8 cellular contexts compared by ENCODE assay signal in genomic region chr6:31540640-31541039, GRCh38. TPM values are rescaled to one million over a fixed set of nuclear protein-coding genes. Genes with fewer than 3 reads are reported as not detected.
A peak's percentile ranks its signal among the peaks of the same experiment; 100 is the strongest.
DNase-seq lines count a peak whose midpoint lies in the region; ATAC-seq and TF ChIP-seq lines count a peak whose summit lies in the region.

No MANE protein-coding gene starts in this region.

- H3K27me3 ChIP-seq in kidney epithelial cell (ENCODE audit: control insufficient read depth, insufficient read depth, low read length) = no peaks in the 10 kb centered on the region
- H3K27me3 ChIP-seq in subcutaneous abdominal adipose tissue (ENCODE audit: control insufficient read depth in 5 of 5, insufficient read depth in 4 of 5, low read length in 5 of 5) = peaks cover 0 to 4% (median 0%) of the 10 kb centered on the region in 5 donors

- peak overlapping the region; percentile 86 for H3K27ac Mint-ChIP-seq in T-helper 1 cell treated with Interleukin-12 subunit alpha and Interleukin-12 subunit beta and Interleukin-4 antibody, amounts not matched to agents 30 μg/mL and 1 μg/mL, for 36 hours
- H3K27ac Mint-ChIP-seq in activated naive CD8-positive, alpha-beta T cell treated with anti-CD3 and anti-CD28 coated beads, Interleukin-2, amount 50 U/mL, for 24 hours = peak overlapping the region; percentile 94

- no peaks in the 10 kb centered on the region for H3K9me3 ChIP-seq in subcutaneous abdominal adipose tissue (ENCODE audit: control insufficient read depth in 5 of 5, low read length in 5 of 5)

- no peaks in the 10 kb centered on the region for H3K9me3 Mint-ChIP-seq in T-helper 1 cell treated with Interleukin-12 subunit alpha and Interleukin-12 subunit beta and Interleukin-4 antibody, amounts not matched to agents 30 μg/mL and 1 μg/mL, for 36 hours
- no peaks in the 10 kb centered on the region for H3K9me3 Mint-ChIP-seq in activated naive CD8-positive, alpha-beta T cell treated with anti-CD3 and anti-CD28 coated beads, Interleukin-2, amount 50 U/mL, for 24 hours

- H3K36me3 Mint-ChIP-seq in T-helper 1 cell treated with Interleukin-12 subunit alpha and Interleukin-12 subunit beta and Interleukin-4 antibody, amounts not matched to agents 30 μg/mL and 1 μg/mL, for 36 hours (ENCODE audit: low read depth) = peaks cover 44% of the 10 kb centered on the region
- peaks cover 57% of the 10 kb centered on the region for H3K36me3 Mint-ChIP-seq in activated naive CD8-positive, alpha-beta T cell treated with anti-CD3 and anti-CD28 coated beads, Interleukin-2, amount 50 U/mL, for 24 hours (ENCODE audit: low read depth)

- H3K4me1 Mint-ChIP-seq in T-helper 1 cell treated with Interleukin-12 subunit alpha and Interleukin-12 subunit beta and Interleukin-4 antibody, amounts not matched to agents 30 μg/mL and 1 μg/mL, for 36 hours (ENCODE audit: low read depth) = peaks cover 42% of the 10 kb centered on the region
- H3K4me1 Mint-ChIP-seq in activated naive CD8-positive, alpha-beta T cell treated with anti-CD3 and anti-CD28 coated beads, Interleukin-2, amount 50 U/mL, for 24 hours = peaks cover 59% of the 10 kb centered on the region

- H3K4me3 Mint-ChIP-seq in T-helper 1 cell treated with Interleukin-12 subunit alpha and Interleukin-12 subunit beta and Interleukin-4 antibody, amounts not matched to agents 30 μg/mL and 1 μg/mL, for 36 hours = peak overlapping the region; percentile 93
- H3K4me3 Mint-ChIP-seq in activated naive CD8-positive, alpha-beta T cell treated with anti-CD3 and anti-CD28 coated beads, Interleukin-2, amount 50 U/mL, for 24 hours = peak overlapping the region; percentile 81

- no peak for DNase-seq in T-helper 1 cell
- no peak for DNase-seq in activated naive CD8-positive, alpha-beta T cell treated with anti-CD3 and anti-CD28 coated beads, Interleukin-2, amount 50 U/mL, for 24 hours
- no peak for DNase-seq in kidney epithelial cell (ENCODE audit: low read depth)
- DNase-seq in erythroblast (lab: John Stamatoyannopoulos, UW) = no peak
- no peak for DNase-seq in mesenteric fat pad (ENCODE audit: low spot score)

- no peak for TF ChIP-seq POLR2A in erythroblast (IDR thresholded peaks at IDR 0.05; ENCODE audit: low read length)

- no peak for TF ChIP-seq CTCF in kidney epithelial cell (IDR thresholded peaks at IDR 0.05; ENCODE audit: insufficient read depth, low read length, poor library complexity, severe bottlenecking)

- peak overlapping the region; percentile 96 for H3K27ac ChIP-seq in subcutaneous abdominal adipose tissue (ENCODE audit: low read depth, low read length)

- peak overlapping the region; percentile 86 to 99 (median 98) for H3K9ac ChIP-seq in subcutaneous abdominal adipose tissue (ENCODE audit: low read length in 5 of 5)

- H3K4me1 ChIP-seq in subcutaneous abdominal adipose tissue (ENCODE audit: control insufficient read depth in 5 of 5, insufficient read depth in 5 of 5, low read length in 5 of 5) = peaks cover 14 to 42% (median 36%) of the 10 kb centered on the region in 5 donors

- peak overlapping the region; percentile 83 for H3K4me3 ChIP-seq in kidney epithelial cell (ENCODE audit: low read depth, low read length)
- H3K4me3 ChIP-seq in subcutaneous abdominal adipose tissue (ENCODE audit: low read depth in 1 of 5, low read length in 5 of 5) = peak overlapping the region; percentile 76 to 100 (median 99)

- H3K36me3 ChIP-seq in kidney epithelial cell (ENCODE audit: control insufficient read depth, insufficient read depth, low read length) = peaks cover 3% of the 10 kb centered on the region
- peaks cover 19 to 44% (median 44%) of the 10 kb centered on the region in 5 donors for H3K36me3 ChIP-seq in subcutaneous abdominal adipose tissue (ENCODE audit: control insufficient read depth in 5 of 5, insufficient read depth in 5 of 5, low read length in 5 of 5)

- no peak for ATAC-seq in activated naive CD8-positive, alpha-beta T cell treated with anti-CD3 and anti-CD28 coated beads, Interleukin-2, amount 50 U/mL, for 24 hours
- no peak for ATAC-seq in GM21529 (IDR thresholded peaks at IDR 0.05; ENCODE audit: unreplicated experiment)

- H3K27me3 Mint-ChIP-seq in T-helper 1 cell treated with Interleukin-12 subunit alpha and Interleukin-12 subunit beta and Interleukin-4 antibody, amounts not matched to agents 30 μg/mL and 1 μg/mL, for 36 hours (ENCODE audit: low read depth) = no peaks in the 10 kb centered on the region
- H3K27me3 Mint-ChIP-seq in activated naive CD8-positive, alpha-beta T cell treated with anti-CD3 and anti-CD28 coated beads, Interleukin-2, amount 50 U/mL, for 24 hours = no peaks in the 10 kb centered on the region

RNA-seq across cellular contexts. Expression of gene DDX39B, which starts 1.2 kb away (rescaled TPM):
- total RNA-seq in kidney epithelial cell (290 and 412 TPM in 2 replicates), mesenteric fat pad (268 TPM)

RNA-seq across cellular contexts. Expression of gene ATP6V1G2, which starts 5.8 kb away (rescaled TPM):
- total RNA-seq in kidney epithelial cell = 0.67 and 2.7 TPM in 2 replicates
- 1.1 TPM for total RNA-seq in mesenteric fat pad

RNA-seq across cellular contexts. Expression of gene NFKBIL1, which starts 6.8 kb away (rescaled TPM):
- total RNA-seq in kidney epithelial cell (41.9 and 44.0 TPM in 2 replicates), mesenteric fat pad (11.4 TPM)

RNA-seq across cellular contexts. Expression of gene MCCD1, which starts 11.9 kb away (rescaled TPM):
- not detected in 2 replicates for total RNA-seq in kidney epithelial cell
- total RNA-seq in mesenteric fat pad = not detected

RNA-seq across cellular contexts. Expression of gene LTA, which starts 31.4 kb away (rescaled TPM):
- total RNA-seq in kidney epithelial cell (0.92 TPM in 1 of 2 replicates, not detected in the other), mesenteric fat pad (not detected)
